Comparison of ENCODE assay signal across 2 cellular contexts in the genomic region with DNA sequence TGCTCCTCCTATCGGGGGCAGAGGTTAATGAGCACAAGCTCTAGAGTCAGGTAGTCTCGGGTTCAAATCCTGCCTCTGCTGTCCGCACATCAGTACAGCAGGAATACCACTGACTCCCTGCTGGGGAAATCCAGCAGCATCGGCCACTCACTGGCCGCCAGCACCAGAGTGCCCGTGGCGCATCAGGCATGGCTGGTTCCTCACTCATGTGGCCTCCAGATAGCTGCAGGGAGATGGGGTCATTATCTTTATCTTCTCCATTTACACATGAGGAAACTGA.
TF ChIP-seq lines count a peak whose summit lies in the region.

No MANE protein-coding gene starts in this region.

TF ChIP-seq in IMR-90, 13 proteins besides CTCF, POLR2A, EP300 and RAD21:
- TF ChIP-seq RFX5 (IDR thresholded peaks at IDR 0.05; ENCODE audit: low read depth, low read length) (no peak), MAFK (IDR thresholded peaks at IDR 0.05; ENCODE audit: low read depth, low read length) (no peak), SMC3 (IDR thresholded peaks at IDR 0.05; ENCODE audit: low read depth, low read length) (no peak), MXI1 (IDR thresholded peaks at IDR 0.05; ENCODE audit: borderline replicate concordance, low read depth, low read length) (no peak)

TF ChIP-seq in WTC11, 78 proteins besides CTCF, POLR2A, EP300 and RAD21:
- TF ChIP-seq ESRRA (CRISPR knock-in tag; IDR thresholded peaks at IDR 0.05; ENCODE audit: borderline replicate concordance) (no peak), IRF2 (CRISPR knock-in tag; IDR thresholded peaks at IDR 0.05; ENCODE audit: borderline replicate concordance, low read depth) (no peak), EMX1 (CRISPR knock-in tag; IDR thresholded peaks at IDR 0.05) (no peak)
- TF ChIP-seq, protein P1, sequence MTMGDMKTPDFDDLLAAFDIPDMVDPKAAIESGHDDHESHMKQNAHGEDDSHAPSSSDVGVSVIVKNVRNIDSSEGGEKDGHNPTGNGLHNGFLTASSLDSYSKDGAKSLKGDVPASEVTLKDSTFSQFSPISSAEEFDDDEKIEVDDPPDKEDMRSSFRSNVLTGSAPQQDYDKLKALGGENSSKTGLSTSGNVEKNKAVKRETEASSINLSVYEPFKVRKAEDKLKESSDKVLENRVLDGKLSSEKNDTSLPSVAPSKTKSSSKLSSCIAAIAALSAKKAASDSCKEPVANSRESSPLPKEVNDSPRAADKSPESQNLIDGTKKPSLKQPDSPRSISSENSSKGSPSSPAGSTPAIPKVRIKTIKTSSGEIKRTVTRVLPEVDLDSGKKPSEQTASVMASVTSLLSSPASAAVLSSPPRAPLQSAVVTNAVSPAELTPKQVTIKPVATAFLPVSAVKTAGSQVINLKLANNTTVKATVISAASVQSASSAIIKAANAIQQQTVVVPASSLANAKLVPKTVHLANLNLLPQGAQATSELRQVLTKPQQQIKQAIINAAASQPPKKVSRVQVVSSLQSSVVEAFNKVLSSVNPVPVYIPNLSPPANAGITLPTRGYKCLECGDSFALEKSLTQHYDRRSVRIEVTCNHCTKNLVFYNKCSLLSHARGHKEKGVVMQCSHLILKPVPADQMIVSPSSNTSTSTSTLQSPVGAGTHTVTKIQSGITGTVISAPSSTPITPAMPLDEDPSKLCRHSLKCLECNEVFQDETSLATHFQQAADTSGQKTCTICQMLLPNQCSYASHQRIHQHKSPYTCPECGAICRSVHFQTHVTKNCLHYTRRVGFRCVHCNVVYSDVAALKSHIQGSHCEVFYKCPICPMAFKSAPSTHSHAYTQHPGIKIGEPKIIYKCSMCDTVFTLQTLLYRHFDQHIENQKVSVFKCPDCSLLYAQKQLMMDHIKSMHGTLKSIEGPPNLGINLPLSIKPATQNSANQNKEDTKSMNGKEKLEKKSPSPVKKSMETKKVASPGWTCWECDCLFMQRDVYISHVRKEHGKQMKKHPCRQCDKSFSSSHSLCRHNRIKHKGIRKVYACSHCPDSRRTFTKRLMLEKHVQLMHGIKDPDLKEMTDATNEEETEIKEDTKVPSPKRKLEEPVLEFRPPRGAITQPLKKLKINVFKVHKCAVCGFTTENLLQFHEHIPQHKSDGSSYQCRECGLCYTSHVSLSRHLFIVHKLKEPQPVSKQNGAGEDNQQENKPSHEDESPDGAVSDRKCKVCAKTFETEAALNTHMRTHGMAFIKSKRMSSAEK (CRISPR knock-in tag; IDR thresholded peaks at IDR 0.05; ENCODE audit: borderline replicate concordance): no peak
- TF ChIP-seq, protein P2, sequence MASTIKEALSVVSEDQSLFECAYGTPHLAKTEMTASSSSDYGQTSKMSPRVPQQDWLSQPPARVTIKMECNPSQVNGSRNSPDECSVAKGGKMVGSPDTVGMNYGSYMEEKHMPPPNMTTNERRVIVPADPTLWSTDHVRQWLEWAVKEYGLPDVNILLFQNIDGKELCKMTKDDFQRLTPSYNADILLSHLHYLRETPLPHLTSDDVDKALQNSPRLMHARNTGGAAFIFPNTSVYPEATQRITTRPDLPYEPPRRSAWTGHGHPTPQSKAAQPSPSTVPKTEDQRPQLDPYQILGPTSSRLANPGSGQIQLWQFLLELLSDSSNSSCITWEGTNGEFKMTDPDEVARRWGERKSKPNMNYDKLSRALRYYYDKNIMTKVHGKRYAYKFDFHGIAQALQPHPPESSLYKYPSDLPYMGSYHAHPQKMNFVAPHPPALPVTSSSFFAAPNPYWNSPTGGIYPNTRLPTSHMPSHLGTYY (CRISPR knock-in tag; IDR thresholded peaks at IDR 0.05): no peak
- TF ChIP-seq, protein P3, sequence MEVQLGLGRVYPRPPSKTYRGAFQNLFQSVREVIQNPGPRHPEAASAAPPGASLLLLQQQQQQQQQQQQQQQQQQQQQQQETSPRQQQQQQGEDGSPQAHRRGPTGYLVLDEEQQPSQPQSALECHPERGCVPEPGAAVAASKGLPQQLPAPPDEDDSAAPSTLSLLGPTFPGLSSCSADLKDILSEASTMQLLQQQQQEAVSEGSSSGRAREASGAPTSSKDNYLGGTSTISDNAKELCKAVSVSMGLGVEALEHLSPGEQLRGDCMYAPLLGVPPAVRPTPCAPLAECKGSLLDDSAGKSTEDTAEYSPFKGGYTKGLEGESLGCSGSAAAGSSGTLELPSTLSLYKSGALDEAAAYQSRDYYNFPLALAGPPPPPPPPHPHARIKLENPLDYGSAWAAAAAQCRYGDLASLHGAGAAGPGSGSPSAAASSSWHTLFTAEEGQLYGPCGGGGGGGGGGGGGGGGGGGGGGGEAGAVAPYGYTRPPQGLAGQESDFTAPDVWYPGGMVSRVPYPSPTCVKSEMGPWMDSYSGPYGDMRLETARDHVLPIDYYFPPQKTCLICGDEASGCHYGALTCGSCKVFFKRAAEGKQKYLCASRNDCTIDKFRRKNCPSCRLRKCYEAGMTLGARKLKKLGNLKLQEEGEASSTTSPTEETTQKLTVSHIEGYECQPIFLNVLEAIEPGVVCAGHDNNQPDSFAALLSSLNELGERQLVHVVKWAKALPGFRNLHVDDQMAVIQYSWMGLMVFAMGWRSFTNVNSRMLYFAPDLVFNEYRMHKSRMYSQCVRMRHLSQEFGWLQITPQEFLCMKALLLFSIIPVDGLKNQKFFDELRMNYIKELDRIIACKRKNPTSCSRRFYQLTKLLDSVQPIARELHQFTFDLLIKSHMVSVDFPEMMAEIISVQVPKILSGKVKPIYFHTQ (CRISPR knock-in tag; IDR thresholded peaks at IDR 0.05): no peak
- TF ChIP-seq, protein P4, sequence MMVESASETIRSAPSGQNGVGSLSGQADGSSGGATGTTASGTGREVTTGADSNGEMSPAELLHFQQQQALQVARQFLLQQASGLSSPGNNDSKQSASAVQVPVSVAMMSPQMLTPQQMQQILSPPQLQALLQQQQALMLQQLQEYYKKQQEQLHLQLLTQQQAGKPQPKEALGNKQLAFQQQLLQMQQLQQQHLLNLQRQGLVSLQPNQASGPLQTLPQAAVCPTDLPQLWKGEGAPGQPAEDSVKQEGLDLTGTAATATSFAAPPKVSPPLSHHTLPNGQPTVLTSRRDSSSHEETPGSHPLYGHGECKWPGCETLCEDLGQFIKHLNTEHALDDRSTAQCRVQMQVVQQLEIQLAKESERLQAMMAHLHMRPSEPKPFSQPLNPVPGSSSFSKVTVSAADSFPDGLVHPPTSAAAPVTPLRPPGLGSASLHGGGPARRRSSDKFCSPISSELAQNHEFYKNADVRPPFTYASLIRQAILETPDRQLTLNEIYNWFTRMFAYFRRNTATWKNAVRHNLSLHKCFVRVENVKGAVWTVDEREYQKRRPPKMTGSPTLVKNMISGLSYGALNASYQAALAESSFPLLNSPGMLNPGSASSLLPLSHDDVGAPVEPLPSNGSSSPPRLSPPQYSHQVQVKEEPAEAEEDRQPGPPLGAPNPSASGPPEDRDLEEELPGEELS (CRISPR knock-in tag; IDR thresholded peaks at IDR 0.05): no peak
- TF ChIP-seq, protein P5, sequence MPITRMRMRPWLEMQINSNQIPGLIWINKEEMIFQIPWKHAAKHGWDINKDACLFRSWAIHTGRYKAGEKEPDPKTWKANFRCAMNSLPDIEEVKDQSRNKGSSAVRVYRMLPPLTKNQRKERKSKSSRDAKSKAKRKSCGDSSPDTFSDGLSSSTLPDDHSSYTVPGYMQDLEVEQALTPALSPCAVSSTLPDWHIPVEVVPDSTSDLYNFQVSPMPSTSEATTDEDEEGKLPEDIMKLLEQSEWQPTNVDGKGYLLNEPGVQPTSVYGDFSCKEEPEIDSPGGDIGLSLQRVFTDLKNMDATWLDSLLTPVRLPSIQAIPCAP (CRISPR knock-in tag; IDR thresholded peaks at IDR 0.05): no peak
- TF ChIP-seq, protein P6, sequence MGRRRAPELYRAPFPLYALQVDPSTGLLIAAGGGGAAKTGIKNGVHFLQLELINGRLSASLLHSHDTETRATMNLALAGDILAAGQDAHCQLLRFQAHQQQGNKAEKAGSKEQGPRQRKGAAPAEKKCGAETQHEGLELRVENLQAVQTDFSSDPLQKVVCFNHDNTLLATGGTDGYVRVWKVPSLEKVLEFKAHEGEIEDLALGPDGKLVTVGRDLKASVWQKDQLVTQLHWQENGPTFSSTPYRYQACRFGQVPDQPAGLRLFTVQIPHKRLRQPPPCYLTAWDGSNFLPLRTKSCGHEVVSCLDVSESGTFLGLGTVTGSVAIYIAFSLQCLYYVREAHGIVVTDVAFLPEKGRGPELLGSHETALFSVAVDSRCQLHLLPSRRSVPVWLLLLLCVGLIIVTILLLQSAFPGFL (CRISPR knock-in tag; IDR thresholded peaks at IDR 0.05; ENCODE audit: borderline replicate concordance): no peak
